Comparison of ENCODE assay signal across 1 cellular context in genomic region chr11:65743928-65744698, GRCh38.
TF ChIP-seq lines count a peak whose summit lies in the region.

No MANE protein-coding gene starts in this region.

TF ChIP-seq in HepG2, 621 proteins besides CTCF, POLR2A, EP300 and RAD21 (continued from another document):
- TF ChIP-seq ZNF513 (CRISPR knock-in tag; conservative IDR thresholded peaks at IDR 0.05) (no peak), POLR2AphosphoS2 (IDR thresholded peaks at IDR 0.05; ENCODE audit: low read depth, low read length) (no peak), ZNF296 (CRISPR knock-in tag; conservative IDR thresholded peaks at IDR 0.05) (no peak), ATAD3A (CRISPR knock-in tag; IDR thresholded peaks at IDR 0.05) (no peak), GLI4 (CRISPR knock-in tag; IDR thresholded peaks at IDR 0.05; ENCODE audit: borderline replicate concordance) (no peak), POLR2G (IDR thresholded peaks at IDR 0.05; ENCODE audit: low read depth, low read length) (0 out of 2 replicates have a peak, but pooled peaks have one; percentile 33), ZNF451 (CRISPR knock-in tag; IDR thresholded peaks at IDR 0.05) (no peak), IRF9 (CRISPR knock-in tag; IDR thresholded peaks at IDR 0.05; ENCODE audit: borderline replicate concordance) (0 out of 2 replicates have a peak, but pooled peaks have one; percentile 28), GTF3A (CRISPR knock-in tag; conservative IDR thresholded peaks at IDR 0.05) (no peak), SAP130 (CRISPR knock-in tag; IDR thresholded peaks at IDR 0.05; ENCODE audit: low read depth) (peak; percentile 46), NAIF1 (CRISPR knock-in tag; IDR thresholded peaks at IDR 0.05; ENCODE audit: borderline replicate concordance) (no peak), ZEB1 (IDR thresholded peaks at IDR 0.05; ENCODE audit: insufficient replicate concordance, low read depth) (no peak), ATM (IDR thresholded peaks at IDR 0.05; ENCODE audit: borderline replicate concordance) (no peak), ZNF577 (CRISPR knock-in tag; IDR thresholded peaks at IDR 0.05; ENCODE audit: borderline replicate concordance, low read depth) (no peak), ZBTB7B (CRISPR knock-in tag; IDR thresholded peaks at IDR 0.05) (0 out of 2 replicates have a peak, but pooled peaks have one; percentile 25), GABPB1 (CRISPR knock-in tag; IDR thresholded peaks at IDR 0.05) (peak; percentile 51), PCBP2 (optimal IDR thresholded peaks at IDR 0.05; ENCODE audit: low read depth, low read length, poor library complexity, severe bottlenecking) (no peak), ZFP41 (CRISPR knock-in tag; IDR thresholded peaks at IDR 0.05; ENCODE audit: borderline replicate concordance) (no peak), ZNF841 (CRISPR knock-in tag; IDR thresholded peaks at IDR 0.05; ENCODE audit: borderline replicate concordance) (no peak), FOXK2 (IDR thresholded peaks at IDR 0.05) (no peak), ZNF180 (CRISPR knock-in tag; IDR thresholded peaks at IDR 0.05; ENCODE audit: borderline replicate concordance, low read depth) (no peak), SMAD1 (CRISPR knock-in tag; IDR thresholded peaks at IDR 0.05; ENCODE audit: borderline replicate concordance, low read depth) (no peak), SPEN (CRISPR knock-in tag; IDR thresholded peaks at IDR 0.05; ENCODE audit: low read depth) (no peak), SIX4 (CRISPR knock-in tag; IDR thresholded peaks at IDR 0.05) (no peak), RXRA (CRISPR knock-in tag; IDR thresholded peaks at IDR 0.05) (peak; percentile 18; the same call in 1 of the 2 replicates)
